13 cellular contexts compared by ENCODE assay signal in the genomic region with DNA sequence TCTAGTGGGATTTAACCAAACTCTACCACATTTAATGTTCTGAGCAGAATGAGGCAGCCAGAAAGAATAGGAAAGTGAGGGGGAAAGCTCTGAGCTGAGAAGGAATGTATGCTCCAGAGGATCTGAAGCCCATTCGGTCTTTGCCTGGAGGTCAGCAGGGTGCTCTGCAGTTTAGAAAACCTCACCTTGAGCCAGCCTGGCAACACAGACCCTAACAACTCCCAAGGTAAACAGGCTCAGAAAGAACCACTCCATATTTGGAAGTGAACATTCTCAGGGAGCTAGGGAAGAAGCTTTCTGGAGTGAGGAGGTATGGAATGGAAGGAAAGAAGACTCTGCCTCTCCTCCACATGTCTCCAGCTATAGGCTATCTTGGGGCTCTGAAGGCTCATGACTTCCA.
DNase-seq lines count a peak whose midpoint lies in the region; ATAC-seq and TF ChIP-seq lines count a peak whose summit lies in the region.
"Had no signal": no experiment of that assay in that cellular context is flagged by ENCODE, and none has a peak within 500 bp of the region (broad histone marks: within the 10 kb centered on the region; RNA-seq: fewer than 3 reads in every experiment).

No MANE protein-coding gene starts in this region.

- H3K27me3 ChIP-seq in NT2/D1 (ENCODE audit: insufficient read depth, insufficient read length) (no peaks in the 10 kb centered on the region), iPS DF 6.9 (ENCODE audit: control insufficient read depth, insufficient read depth, low read length) (no peaks in the 10 kb centered on the region), right lobe of liver (no peaks in the 10 kb centered on the region), breast epithelium (no peaks in the 10 kb centered on the region)
- H3K27me3 ChIP-seq: BLaER1 treated with 17β-estradiol and CSF1 and Interleukin-3, amounts not matched to agents 10 nM and 100 nM had no signal

- intact Hi-C loops in right lobe of liver (cut with DNase I) (no loop called here), breast epithelium (cut with DNase I; ENCODE audit: low total_unique reads) (no loop called here)

- no peak overlapping the region for H3K9ac ChIP-seq in NT2/D1 (ENCODE audit: insufficient read length, low read depth)
- H3K9ac ChIP-seq: BLaER1 treated with 17β-estradiol and CSF1 and Interleukin-3, amounts not matched to agents 10 nM and 100 nM; GM23248 had no signal

- no peak overlapping the region for H3K27ac Mint-ChIP-seq in activated CD4-positive, alpha-beta T cell treated with anti-CD3 and anti-CD28 coated beads, Interleukin-2, amount 10 ng/mL, durations not matched to agents 7 days and 5 days
- H3K27ac Mint-ChIP-seq: CD4-positive, CD25-positive, alpha-beta regulatory T cell had no signal

- TF ChIP-seq POLR2A in right lobe of liver (IDR thresholded peaks at IDR 0.05) (no peak), breast epithelium (IDR thresholded peaks at IDR 0.05) (no peak)

- H3K36me3 ChIP-seq in NT2/D1 (ENCODE audit: insufficient read depth, insufficient read length, low read length) = no peaks in the 10 kb centered on the region
- H3K36me3 ChIP-seq in iPS DF 6.9 (ENCODE audit: control insufficient read depth, insufficient read depth, low read length) = no peaks in the 10 kb centered on the region
- H3K36me3 ChIP-seq in right lobe of liver = no peaks in the 10 kb centered on the region
- H3K36me3 ChIP-seq in breast epithelium = no peaks in the 10 kb centered on the region
- H3K36me3 ChIP-seq: BLaER1 treated with 17β-estradiol and CSF1 and Interleukin-3, amounts not matched to agents 10 nM and 100 nM; HAP-1 had no signal

- H3K27ac ChIP-seq in iPS DF 6.9 (ENCODE audit: low read length) (no peak overlapping the region), right lobe of liver (peak overlapping the region in 1 of 3 donors; percentile 79), breast epithelium (no peak overlapping the region)
- H3K27ac ChIP-seq: BLaER1 treated with 17β-estradiol and CSF1 and Interleukin-3, amounts not matched to agents 10 nM and 100 nM; GM23248 had no signal

- DNase-seq in ELF-1 (ENCODE audit: low read depth, low spot score) = peak; percentile 3
- DNase-seq in NT2/D1 (ENCODE audit: low read depth, low spot score) = peak; percentile 32
- DNase-seq in iPS DF 6.9 (ENCODE audit: low read depth, low spot score) = peak; percentile 16
- peak in 1 of 3 donors; percentile 53 for DNase-seq in right lobe of liver
- no peak for DNase-seq in activated CD4-positive, alpha-beta T cell treated with anti-CD3 and anti-CD28 coated beads, Interleukin-2, amount 10 ng/mL, durations not matched to agents 7 days and 5 days
- DNase-seq in breast epithelium (ENCODE audit: low spot score in 2 of 2) = no peak
- no peak for DNase-seq in HK-2 (ENCODE audit: unreplicated experiment)
- DNase-seq: ACHN; CD4-positive, CD25-positive, alpha-beta regulatory T cell; DMS53; GM23248 had no signal

- CTCF ChIA-PET in activated CD4-positive, alpha-beta T cell treated with anti-CD3 and anti-CD28 coated beads, Interleukin-2, amount 10 ng/mL, durations not matched to agents 7 days and 5 days (lab: Charles Lee) = no interaction called here

- H3K27me3 Mint-ChIP-seq in activated CD4-positive, alpha-beta T cell treated with anti-CD3 and anti-CD28 coated beads, Interleukin-2, amount 10 ng/mL, durations not matched to agents 7 days and 5 days = no peaks in the 10 kb centered on the region
- H3K27me3 Mint-ChIP-seq: CD4-positive, CD25-positive, alpha-beta regulatory T cell had no signal

- H3K4me1 Mint-ChIP-seq in activated CD4-positive, alpha-beta T cell treated with anti-CD3 and anti-CD28 coated beads, Interleukin-2, amount 10 ng/mL, durations not matched to agents 7 days and 5 days = no peaks in the 10 kb centered on the region
- H3K4me1 Mint-ChIP-seq: CD4-positive, CD25-positive, alpha-beta regulatory T cell had no signal

- no peaks in the 10 kb centered on the region for H3K36me3 Mint-ChIP-seq in activated CD4-positive, alpha-beta T cell treated with anti-CD3 and anti-CD28 coated beads, Interleukin-2, amount 10 ng/mL, durations not matched to agents 7 days and 5 days (ENCODE audit: low read depth)
- H3K36me3 Mint-ChIP-seq: CD4-positive, CD25-positive, alpha-beta regulatory T cell had no signal

- no peak overlapping the region for H3K4me3 ChIP-seq in NT2/D1 (ENCODE audit: insufficient read length, low read depth)
- H3K4me3 ChIP-seq in iPS DF 6.9 (ENCODE audit: low read length) = no peak overlapping the region
- no peak overlapping the region for H3K4me3 ChIP-seq in right lobe of liver
- no peak overlapping the region for H3K4me3 ChIP-seq in breast epithelium
- H3K4me3 ChIP-seq: BLaER1 treated with 17β-estradiol and CSF1 and Interleukin-3, amounts not matched to agents 10 nM and 100 nM; GM23248; HAP-1 had no signal

- no peaks in the 10 kb centered on the region for H3K9me3 ChIP-seq in NT2/D1 (ENCODE audit: insufficient read depth, low read length)
- H3K9me3 ChIP-seq in iPS DF 6.9 (ENCODE audit: control insufficient read depth, insufficient read depth, low read length) = no peaks in the 10 kb centered on the region
- no peaks in the 10 kb centered on the region for H3K9me3 ChIP-seq in right lobe of liver
- no peaks in the 10 kb centered on the region for H3K9me3 ChIP-seq in breast epithelium
- H3K9me3 ChIP-seq: BLaER1 treated with 17β-estradiol and CSF1 and Interleukin-3, amounts not matched to agents 10 nM and 100 nM; HAP-1 had no signal

- TF ChIP-seq CTCF in right lobe of liver (IDR thresholded peaks at IDR 0.05) = no peak
- TF ChIP-seq CTCF in breast epithelium (IDR thresholded peaks at IDR 0.05) = no peak

- H3K9me3 Mint-ChIP-seq in activated CD4-positive, alpha-beta T cell treated with anti-CD3 and anti-CD28 coated beads, Interleukin-2, amount 10 ng/mL, durations not matched to agents 7 days and 5 days = no peaks in the 10 kb centered on the region

- H3K4me3 Mint-ChIP-seq in activated CD4-positive, alpha-beta T cell treated with anti-CD3 and anti-CD28 coated beads, Interleukin-2, amount 10 ng/mL, durations not matched to agents 7 days and 5 days = no peak overlapping the region
- H3K4me3 Mint-ChIP-seq: CD4-positive, CD25-positive, alpha-beta regulatory T cell had no signal

- POLR2A ChIA-PET in activated CD4-positive, alpha-beta T cell treated with anti-CD3 and anti-CD28 coated beads, Interleukin-2, amount 10 ng/mL, durations not matched to agents 7 days and 5 days (lab: Charles Lee) = no interaction called here

- no CpG with 5 or more reads among the region's 1 CpG for WGBS in iPS DF 6.9 (ENCODE audit: insufficient coverage, insufficient read length)
- 50% methylated on average over 1 of the region's 1 CpG for WGBS in right lobe of liver (ENCODE audit: insufficient coverage, low coverage, low lambda C conversion rate, missing lambda C conversion rate)

- H3K4me1 ChIP-seq in NT2/D1 (ENCODE audit: insufficient read depth, insufficient read length) = no peaks in the 10 kb centered on the region
- no peaks in the 10 kb centered on the region for H3K4me1 ChIP-seq in iPS DF 6.9 (ENCODE audit: control insufficient read depth, insufficient read depth, low read length)
- peaks cover 0 to 23% (median 5%) of the 10 kb centered on the region in 4 donors for H3K4me1 ChIP-seq in right lobe of liver
- no peaks in the 10 kb centered on the region for H3K4me1 ChIP-seq in breast epithelium
- H3K4me1 ChIP-seq: BLaER1 treated with 17β-estradiol and CSF1 and Interleukin-3, amounts not matched to agents 10 nM and 100 nM; HAP-1 had no signal

- peak; percentile 4 to 77 (median 24) for ATAC-seq in right lobe of liver

Comparison
In these comparisons a context has a peak if more than half of its experiments do, and no peak if none do; other contexts are left out.
1. DNase-seq: peak in ELF-1 (single experiment), NT2/D1 (single experiment) and iPS DF 6.9 (single experiment); none in activated CD4-positive, alpha-beta T cell treated with anti-CD3 and anti-CD28 coated beads, Interleukin-2, amount 10 ng/mL, durations not matched to agents 7 days and 5 days (single experiment), breast epithelium (0 of 2) and HK-2 (single experiment).